13 cellular contexts compared by ENCODE assay signal in genomic region chr14:60509438-60510253, GRCh38. TPM values are rescaled to one million over a fixed set of nuclear protein-coding genes. Genes with fewer than 3 reads are reported as not detected.
DNase-seq lines count a peak whose midpoint lies in the region; ATAC-seq, FAIRE-seq and TF ChIP-seq lines count a peak whose summit lies in the region.
"Had no signal": no experiment of that assay in that cellular context is flagged by ENCODE, and none has a peak within 500 bp of the region (broad histone marks: within the 10 kb centered on the region; RNA-seq: fewer than 3 reads in every experiment).

No MANE protein-coding gene starts in this region.

- no peaks in the 10 kb centered on the region for H3K36me3 Mint-ChIP-seq in activated CD8-positive, alpha-beta T cell treated with anti-CD3 and anti-CD28 coated beads for 36 hours (ENCODE audit: low read depth)

- WGBS in heart right ventricle, 2 donors: 1 to 3% methylated on average over 58 of the region's 58 CpGs

- H3K4me3 ChIP-seq in left ventricle myocardium inferior: peak overlapping the region; percentile 45
- peak overlapping the region in 4 of 10 donors; percentile 12 to 24 (median 22) for H3K4me3 ChIP-seq in heart right ventricle
- H3K4me3 ChIP-seq in lower lobe of right lung: no peak overlapping the region
- H3K4me3 ChIP-seq in effector memory CD4-positive, alpha-beta T cell (ENCODE audit: insufficient read depth, low read depth, low read length, poor library complexity, severe bottlenecking): no peak overlapping the region

- peaks cover 77% of the 10 kb centered on the region for H3K27me3 Mint-ChIP-seq in activated CD8-positive, alpha-beta T cell treated with anti-CD3 and anti-CD28 coated beads for 36 hours

- no peaks in the 10 kb centered on the region for H3K36me3 ChIP-seq in left ventricle myocardium inferior
- H3K36me3 ChIP-seq in heart right ventricle: no peaks in the 10 kb centered on the region
- no peaks in the 10 kb centered on the region for H3K36me3 ChIP-seq in lower lobe of right lung
- no peaks in the 10 kb centered on the region for H3K36me3 ChIP-seq in effector memory CD4-positive, alpha-beta T cell (ENCODE audit: control insufficient read depth, insufficient read depth, low read length)

- H3K4me1 Mint-ChIP-seq in activated CD8-positive, alpha-beta T cell treated with anti-CD3 and anti-CD28 coated beads for 36 hours (ENCODE audit: low read depth): peaks cover 27% of the 10 kb centered on the region

- H3K27ac ChIP-seq in left ventricle myocardium inferior (replicated peaks) (no peak overlapping the region), heart right ventricle (no peak overlapping the region), lower lobe of right lung (no peak overlapping the region)
- no peak overlapping the region for H3K27ac ChIP-seq in effector memory CD4-positive, alpha-beta T cell (ENCODE audit: insufficient read depth, low read length, poor library complexity, severe bottlenecking)
- H3K27ac ChIP-seq: C4-2B had no signal

- no peaks in the 10 kb centered on the region for H3K9me3 Mint-ChIP-seq in activated CD8-positive, alpha-beta T cell treated with anti-CD3 and anti-CD28 coated beads for 36 hours

- H3K4me1 ChIP-seq in left ventricle myocardium inferior: peaks cover 45% of the 10 kb centered on the region
- H3K4me1 ChIP-seq in heart right ventricle: peaks cover 0 to 44% (median 34%) of the 10 kb centered on the region in 9 donors
- peaks cover 38% of the 10 kb centered on the region for H3K4me1 ChIP-seq in lower lobe of right lung
- peaks cover 14% of the 10 kb centered on the region for H3K4me1 ChIP-seq in effector memory CD4-positive, alpha-beta T cell (ENCODE audit: control insufficient read depth, insufficient read depth, low read length, poor library complexity, severe bottlenecking)

- TF ChIP-seq CTCF in left ventricle myocardium inferior (IDR thresholded peaks at IDR 0.05; ENCODE audit: borderline replicate concordance): no peak
- TF ChIP-seq CTCF in heart right ventricle (IDR thresholded peaks at IDR 0.05): no peak
- TF ChIP-seq CTCF in activated CD8-positive, alpha-beta T cell treated with anti-CD3 and anti-CD28 coated beads for 36 hours (IDR thresholded peaks at IDR 0.05): no peak
- no peak for TF ChIP-seq CTCF in lower lobe of right lung (IDR thresholded peaks at IDR 0.05)

- ATAC-seq in heart right ventricle (no peak), lower lobe of right lung (peak; percentile 9 to 22), GM19463 (IDR thresholded peaks at IDR 0.05; ENCODE audit: unreplicated experiment) (no peak)
- no peak for ATAC-seq in activated CD8-positive, alpha-beta T cell treated with anti-CD3 and anti-CD28 coated beads for 36 hours

- FAIRE-seq in urothelium cell line (lab: Jason Lieb, UNC): peak; percentile 65
- FAIRE-seq: colon had no signal

- CTCF ChIA-PET in activated CD8-positive, alpha-beta T cell treated with anti-CD3 and anti-CD28 coated beads for 36 hours (lab: Charles Lee): interaction anchor here (1.1 kb wide), 1 partner anchor 160 kb away, joined by 3 read pairs; no protein-coding TSS in a partner anchor

- intact Hi-C loops in left ventricle myocardium inferior (cut with micrococcal nuclease): no loop called here
- intact Hi-C loops in heart right ventricle (cut with DNase I): no loop called here
- intact Hi-C loops in activated CD8-positive, alpha-beta T cell treated with anti-CD3 and anti-CD28 coated beads for 36 hours (cut with micrococcal nuclease): loop anchor here (5.0 kb wide), 1 partner anchor 143 kb away; no protein-coding TSS in a partner anchor
- intact Hi-C loops in lower lobe of right lung (cut with DNase I): no loop called here

- no peaks in the 10 kb centered on the region for H3K9me3 ChIP-seq in left ventricle myocardium inferior (replicated peaks)
- H3K9me3 ChIP-seq in heart right ventricle: no peaks in the 10 kb centered on the region
- no peaks in the 10 kb centered on the region for H3K9me3 ChIP-seq in lower lobe of right lung
- no peaks in the 10 kb centered on the region for H3K9me3 ChIP-seq in effector memory CD4-positive, alpha-beta T cell (ENCODE audit: control insufficient read depth, low read length)

- peaks cover 100% of the 10 kb centered on the region for H3K27me3 ChIP-seq in left ventricle myocardium inferior (ENCODE audit: low read depth)
- peaks cover 44 to 100% (median 100%) of the 10 kb centered on the region in 7 donors for H3K27me3 ChIP-seq in heart right ventricle
- H3K27me3 ChIP-seq in lower lobe of right lung (ENCODE audit: low read depth): peaks cover 100% of the 10 kb centered on the region
- H3K27me3 ChIP-seq in effector memory CD4-positive, alpha-beta T cell (replicated peaks; ENCODE audit: control insufficient read depth, insufficient read depth, low read length, poor library complexity, severe bottlenecking): peaks cover 77% of the 10 kb centered on the region

- POLR2A ChIA-PET in activated CD8-positive, alpha-beta T cell treated with anti-CD3 and anti-CD28 coated beads for 36 hours (lab: Charles Lee): no interaction called here

- no peak for DNase-seq in left ventricle myocardium inferior
- no peak for DNase-seq in heart right ventricle
- DNase-seq in activated CD8-positive, alpha-beta T cell treated with anti-CD3 and anti-CD28 coated beads for 36 hours: no peak
- no peak for DNase-seq in lower lobe of right lung
- no peak for DNase-seq in urothelium cell line (ENCODE audit: low spot score)
- DNase-seq in effector memory CD4-positive, alpha-beta T cell: no peak
- DNase-seq in KG1 (lab: John Stamatoyannopoulos, UW): no peak
- DNase-seq: Kasumi-1, substantia nigra had no signal

- H3K27ac Mint-ChIP-seq in activated CD8-positive, alpha-beta T cell treated with anti-CD3 and anti-CD28 coated beads for 36 hours: no peak overlapping the region

- peak overlapping the region; percentile 3 for H3K4me3 Mint-ChIP-seq in activated CD8-positive, alpha-beta T cell treated with anti-CD3 and anti-CD28 coated beads for 36 hours

RNA-seq across cellular contexts. Expression of gene SIX6, which starts 0.7 kb away (rescaled TPM):
- total RNA-seq in left ventricle myocardium inferior (not detected), heart right ventricle (not detected), lower lobe of right lung (not detected)
- polyA plus RNA-seq in heart right ventricle: not detected
- total RNA-seq in activated CD8-positive, alpha-beta T cell treated with anti-CD3 and anti-CD28 coated beads for 36 hours: not detected
- total RNA-seq: glomerular endothelial cell had no signal

RNA-seq across cellular contexts. Expression of gene C14orf39, which starts 23.8 kb away (rescaled TPM):
- total RNA-seq in left ventricle myocardium inferior: not detected
- not detected for total RNA-seq in heart right ventricle
- polyA plus RNA-seq in heart right ventricle: not detected
- not detected for total RNA-seq in activated CD8-positive, alpha-beta T cell treated with anti-CD3 and anti-CD28 coated beads for 36 hours
- total RNA-seq in lower lobe of right lung: not detected
- total RNA-seq: glomerular endothelial cell had no signal

Comparison
In these comparisons a context has a peak if more than half of its experiments do, and no peak if none do; other contexts are left out.
1. ATAC-seq: peak in lower lobe of right lung (2 of 2); none in heart right ventricle (0 of 8), activated CD8-positive, alpha-beta T cell treated with anti-CD3 and anti-CD28 coated beads for 36 hours (single experiment) and GM19463 (single experiment).